22 cellular contexts compared by ENCODE assay signal in genomic region chr3:97694876-97695275, GRCh38.
DNase-seq lines count a peak whose midpoint lies in the region; ATAC-seq and TF ChIP-seq lines count a peak whose summit lies in the region.
"Had no signal": no experiment of that assay in that cellular context is flagged by ENCODE, and none has a peak within 500 bp of the region (broad histone marks: within the 10 kb centered on the region; RNA-seq: fewer than 3 reads in every experiment).

No MANE protein-coding gene starts in this region.

- no peaks in the 10 kb centered on the region for H3K27me3 Mint-ChIP-seq in mesothelial cell of epicardium (ENCODE audit: low read depth)
- peaks cover 8% of the 10 kb centered on the region for H3K27me3 Mint-ChIP-seq in activated CD8-positive, alpha-beta T cell treated with anti-CD3 and anti-CD28 coated beads for 36 hours

- peaks cover 3% of the 10 kb centered on the region for H3K9me3 Mint-ChIP-seq in mesothelial cell of epicardium
- H3K9me3 Mint-ChIP-seq in activated CD8-positive, alpha-beta T cell treated with anti-CD3 and anti-CD28 coated beads for 36 hours = no peaks in the 10 kb centered on the region
- H3K9me3 Mint-ChIP-seq: CD4-positive, alpha-beta T cell had no signal

- no peak for ATAC-seq in activated CD8-positive, alpha-beta T cell treated with anti-CD3 and anti-CD28 coated beads for 36 hours
- no peak for ATAC-seq in GM21717 (IDR thresholded peaks at IDR 0.05; ENCODE audit: unreplicated experiment)
- ATAC-seq: A549 had no signal

- H3K4me3 Mint-ChIP-seq in mesothelial cell of epicardium = no peak overlapping the region
- no peak overlapping the region for H3K4me3 Mint-ChIP-seq in activated CD8-positive, alpha-beta T cell treated with anti-CD3 and anti-CD28 coated beads for 36 hours
- H3K4me3 Mint-ChIP-seq: CD14-positive monocyte; CD4-positive, alpha-beta T cell; CD8-positive, alpha-beta memory T cell had no signal

- CTCF ChIA-PET in HEK293T (lab: Yijun Ruan, JAX) = interaction anchor here (1.8 kb wide), 1 partner anchor 25 kb away, joined by 5 read pairs; no protein-coding TSS in a partner anchor
- CTCF ChIA-PET in activated CD8-positive, alpha-beta T cell treated with anti-CD3 and anti-CD28 coated beads for 36 hours (lab: Charles Lee) = interaction anchor here (1.6 kb wide), 1 partner anchor 25 kb away, joined by 7 read pairs; no protein-coding TSS in a partner anchor

- H3K27ac Mint-ChIP-seq in mesothelial cell of epicardium = peak overlapping the region; percentile 50
- H3K27ac Mint-ChIP-seq in activated CD8-positive, alpha-beta T cell treated with anti-CD3 and anti-CD28 coated beads for 36 hours = no peak overlapping the region
- H3K27ac Mint-ChIP-seq: CD14-positive monocyte; CD4-positive, alpha-beta T cell; CD8-positive, alpha-beta memory T cell had no signal

- intact Hi-C loops in activated CD8-positive, alpha-beta T cell treated with anti-CD3 and anti-CD28 coated beads for 36 hours (cut with micrococcal nuclease) = no loop called here

- DNase-seq in HEK293T (ENCODE audit: extremely low spot score) (no peak), NCI-H226 (peak; percentile 83), SK-N-DZ (ENCODE audit: low spot score) (peak; percentile 25), mesothelial cell of epicardium (ENCODE audit: low spot score in 2 of 2, unreplicated experiment in 2 of 2) (no peak), NCI-H446 (lab: John Stamatoyannopoulos, UW) (no peak)
- no peak for DNase-seq in activated CD8-positive, alpha-beta T cell treated with anti-CD3 and anti-CD28 coated beads for 36 hours
- DNase-seq: 8988T; ACHN; AML-193; BE2C; CD4-positive, alpha-beta T cell; CD8-positive, alpha-beta memory T cell; DMS 273 treated with DMSO at 0.1 percent for 48 hours; DMS53; DMS79 treated with DMSO at 0.1 percent for 48 hours; GF-D8; GM23248; H7; HCEC 1CT had no signal

- H3K4me1 Mint-ChIP-seq in mesothelial cell of epicardium = peaks cover 34% of the 10 kb centered on the region
- H3K4me1 Mint-ChIP-seq in activated CD8-positive, alpha-beta T cell treated with anti-CD3 and anti-CD28 coated beads for 36 hours (ENCODE audit: low read depth) = no peaks in the 10 kb centered on the region
- H3K4me1 Mint-ChIP-seq: CD14-positive monocyte; CD8-positive, alpha-beta memory T cell had no signal

- peaks cover 2% of the 10 kb centered on the region for H3K36me3 Mint-ChIP-seq in mesothelial cell of epicardium
- no peaks in the 10 kb centered on the region for H3K36me3 Mint-ChIP-seq in activated CD8-positive, alpha-beta T cell treated with anti-CD3 and anti-CD28 coated beads for 36 hours (ENCODE audit: low read depth)
- H3K36me3 Mint-ChIP-seq: CD14-positive monocyte; CD8-positive, alpha-beta memory T cell had no signal

- no peak for TF ChIP-seq CTCF in mesothelial cell of epicardium (IDR thresholded peaks at IDR 0.05; ENCODE audit: unreplicated experiment)
- TF ChIP-seq CTCF in activated CD8-positive, alpha-beta T cell treated with anti-CD3 and anti-CD28 coated beads for 36 hours (IDR thresholded peaks at IDR 0.05) = no peak

- POLR2A ChIA-PET in HEK293T (lab: Yijun Ruan, JAX) = no interaction called here
- POLR2A ChIA-PET in activated CD8-positive, alpha-beta T cell treated with anti-CD3 and anti-CD28 coated beads for 36 hours (lab: Charles Lee) = no interaction called here

TF ChIP-seq in HEK293T, 16 proteins besides CTCF, POLR2A, EP300 and RAD21:
- TF ChIP-seq TARDBP (IDR thresholded peaks at IDR 0.05) (no peak), PKNOX1 (IDR thresholded peaks at IDR 0.05) (peak; percentile 71)

Comparison
In these comparisons a context has a peak if more than half of its experiments do, and no peak if none do; other contexts are left out.
1. DNase-seq: peak in NCI-H226 (single experiment) and SK-N-DZ (single experiment); none in HEK293T (single experiment), mesothelial cell of epicardium (0 of 2), NCI-H446 (0 of 2) and activated CD8-positive, alpha-beta T cell treated with anti-CD3 and anti-CD28 coated beads for 36 hours (single experiment).